In the genomic region with DNA sequence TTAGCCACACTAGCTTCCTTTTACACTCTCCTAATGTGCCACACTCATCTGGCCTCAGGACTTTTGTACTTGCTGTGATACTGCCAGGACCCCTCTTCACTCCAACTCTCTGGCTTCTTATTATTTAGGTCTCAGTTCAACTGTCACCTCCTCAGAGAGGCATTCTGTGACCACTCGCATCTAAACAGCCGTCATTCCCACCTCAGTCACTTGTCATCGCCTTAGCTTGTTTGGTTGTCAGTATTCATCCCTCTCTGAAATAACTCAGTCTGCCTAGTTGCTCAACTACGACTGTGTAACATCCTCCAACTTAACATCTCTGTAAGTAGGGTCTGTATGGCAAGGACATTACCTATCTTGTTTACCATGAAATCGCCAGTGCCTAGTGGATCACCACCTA, we compare ENCODE assay signal across 15 cellular contexts. TPM values are rescaled to one million over a fixed set of nuclear protein-coding genes. Genes with fewer than 3 reads are reported as not detected.
DNase-seq lines count a peak whose midpoint lies in the region; ATAC-seq and TF ChIP-seq lines count a peak whose summit lies in the region.
"Had no signal": no experiment of that assay in that cellular context is flagged by ENCODE, and none has a peak within 500 bp of the region (broad histone marks: within the 10 kb centered on the region; RNA-seq: fewer than 3 reads in every experiment).

No MANE protein-coding gene starts in this region.

- TF ChIP-seq EP300 in suprapubic skin (IDR thresholded peaks at IDR 0.05), result no peak

- H3K4me3 Mint-ChIP-seq in activated T-cell treated with anti-CD3 and anti-CD28 coated beads, Interleukin-2, amount 50 U/mL, for 72 hours, result peak overlapping the region; percentile 31 to 38
- H3K4me3 Mint-ChIP-seq in activated T-helper 1 cell treated with anti-CD3 and anti-CD28 coated beads, Interleukin-12 subunit alpha, Interleukin-12 subunit beta, Interleukin-2, Interleukin-4 antibody, amounts not matched to agents 30 ng/mL and 10 ng/mL and 1 ng/mL, durations not matched to agents 14 hours and 24 hours and 36 hours, result no peak overlapping the region
- H3K4me3 Mint-ChIP-seq: stimulated activated naive B cell treated with anti-CD40 and anti-IgM and Interleukin-4, amounts not matched to agents 10 μg/mL and 1 μg/mL and 100 μg/mL, for 72 hours had no signal

- peak overlapping the region; percentile 70 to 79 for H3K27ac ChIP-seq in right atrium auricular region
- H3K27ac ChIP-seq in suprapubic skin, result peak overlapping the region; percentile 64

- ATAC-seq in activated T-cell treated with anti-CD3 and anti-CD28 coated beads, Interleukin-2, amount 50 U/mL, for 72 hours (replicated peaks in 1 of 2), result peak; percentile 39 to 41
- no peak for ATAC-seq in GM21526 (IDR thresholded peaks at IDR 0.05; ENCODE audit: low FRiP score, unreplicated experiment)
- ATAC-seq: esophagus mucosa; stimulated activated naive B cell treated with anti-CD40 and anti-IgM and Interleukin-4, amounts not matched to agents 10 μg/mL and 1 μg/mL and 100 μg/mL, for 72 hours had no signal

- H3K9me3 Mint-ChIP-seq in activated T-cell treated with anti-CD3 and anti-CD28 coated beads, Interleukin-2, amount 50 U/mL, for 72 hours, result no peaks in the 10 kb centered on the region
- no peaks in the 10 kb centered on the region for H3K9me3 Mint-ChIP-seq in activated T-helper 1 cell treated with anti-CD3 and anti-CD28 coated beads, Interleukin-12 subunit alpha, Interleukin-12 subunit beta, Interleukin-2, Interleukin-4 antibody, amounts not matched to agents 30 ng/mL and 10 ng/mL and 1 ng/mL, durations not matched to agents 14 hours and 24 hours and 36 hours
- H3K9me3 Mint-ChIP-seq: stimulated activated naive B cell treated with anti-CD40 and anti-IgM and Interleukin-4, amounts not matched to agents 10 μg/mL and 1 μg/mL and 100 μg/mL, for 72 hours had no signal

- no peak for DNase-seq in activated T-cell treated with anti-CD3 and anti-CD28 coated beads, Interleukin-2, amount 50 U/mL, for 72 hours
- no peak for DNase-seq in activated T-cell treated with anti-CD3 and anti-CD28 coated beads, Interleukin-2, amount 50 U/mL, for 48 hours
- no peak for DNase-seq in activated T-helper 1 cell treated with anti-CD3 and anti-CD28 coated beads, Interleukin-12 subunit alpha, Interleukin-12 subunit beta, Interleukin-2, Interleukin-4 antibody, amounts not matched to agents 30 ng/mL and 10 ng/mL and 1 ng/mL, durations not matched to agents 14 hours and 24 hours and 36 hours (ENCODE audit: low spot score)
- DNase-seq in right atrium auricular region (ENCODE audit: low spot score), result no peak
- DNase-seq in suprapubic skin (ENCODE audit: low spot score in 2 of 2), result no peak
- no peak for DNase-seq in GM19240 (ENCODE audit: insufficient read length, low spot score)
- DNase-seq in HuH-7.5 (ENCODE audit: low spot score), result no peak
- DNase-seq: ACHN; IMR-90; NCI-H1048; NCI-H2171 treated with DMSO at 0.1 percent for 48 hours; NK-92 treated with Interleukin-12 subunit alpha and Interleukin-12 subunit beta, amount 100 ng/mL, for 24 hours; stimulated activated naive B cell treated with anti-CD40 and anti-IgM and Interleukin-4, amounts not matched to agents 10 μg/mL and 1 μg/mL and 100 μg/mL, for 72 hours had no signal

- TF ChIP-seq CTCF in right atrium auricular region (IDR thresholded peaks at IDR 0.05), result no peak
- no peak for TF ChIP-seq CTCF in suprapubic skin (IDR thresholded peaks at IDR 0.05)

- H3K4me3 ChIP-seq in right atrium auricular region, result no peak overlapping the region
- H3K4me3 ChIP-seq in suprapubic skin, result no peak overlapping the region

- WGBS in suprapubic skin, result 91% methylated on average over 5 of the region's 5 CpGs

- H3K27me3 Mint-ChIP-seq in activated T-cell treated with anti-CD3 and anti-CD28 coated beads, Interleukin-2, amount 50 U/mL, for 72 hours (ENCODE audit: low read depth), result no peaks in the 10 kb centered on the region
- no peaks in the 10 kb centered on the region for H3K27me3 Mint-ChIP-seq in activated T-helper 1 cell treated with anti-CD3 and anti-CD28 coated beads, Interleukin-12 subunit alpha, Interleukin-12 subunit beta, Interleukin-2, Interleukin-4 antibody, amounts not matched to agents 30 ng/mL and 10 ng/mL and 1 ng/mL, durations not matched to agents 14 hours and 24 hours and 36 hours (ENCODE audit: insufficient read depth)
- H3K27me3 Mint-ChIP-seq: stimulated activated naive B cell treated with anti-CD40 and anti-IgM and Interleukin-4, amounts not matched to agents 10 μg/mL and 1 μg/mL and 100 μg/mL, for 72 hours had no signal

- H3K9me3 ChIP-seq in right atrium auricular region, result no peaks in the 10 kb centered on the region
- no peaks in the 10 kb centered on the region for H3K9me3 ChIP-seq in suprapubic skin

- no peaks in the 10 kb centered on the region for H3K27me3 ChIP-seq in right atrium auricular region
- no peaks in the 10 kb centered on the region for H3K27me3 ChIP-seq in suprapubic skin

- intact Hi-C loops in activated T-helper 1 cell treated with anti-CD3 and anti-CD28 coated beads, Interleukin-12 subunit alpha, Interleukin-12 subunit beta, Interleukin-2, Interleukin-4 antibody, amounts not matched to agents 30 ng/mL and 10 ng/mL and 1 ng/mL, durations not matched to agents 14 hours and 24 hours and 36 hours (cut with micrococcal nuclease), result no loop called here

- H3K4me1 ChIP-seq in right atrium auricular region (peaks cover 0 to 75% of the 10 kb centered on the region in 2 donors), suprapubic skin (peaks cover 32% of the 10 kb centered on the region)

- H3K36me3 Mint-ChIP-seq in activated T-cell treated with anti-CD3 and anti-CD28 coated beads, Interleukin-2, amount 50 U/mL, for 72 hours (ENCODE audit: insufficient read depth in 2 of 2), result peaks cover 4% of the 10 kb centered on the region in 2 donors
- peaks cover 18% of the 10 kb centered on the region for H3K36me3 Mint-ChIP-seq in activated T-helper 1 cell treated with anti-CD3 and anti-CD28 coated beads, Interleukin-12 subunit alpha, Interleukin-12 subunit beta, Interleukin-2, Interleukin-4 antibody, amounts not matched to agents 30 ng/mL and 10 ng/mL and 1 ng/mL, durations not matched to agents 14 hours and 24 hours and 36 hours (ENCODE audit: low read depth)

- H3K36me3 ChIP-seq in right atrium auricular region (no peaks in the 10 kb centered on the region), suprapubic skin (no peaks in the 10 kb centered on the region)

- no peak for TF ChIP-seq POLR2A in suprapubic skin (IDR thresholded peaks at IDR 0.05)

- peak overlapping the region; percentile 41 for H3K27ac Mint-ChIP-seq in activated T-cell treated with anti-CD3 and anti-CD28 coated beads, Interleukin-2, amount 50 U/mL, for 72 hours
- H3K27ac Mint-ChIP-seq in activated T-helper 1 cell treated with anti-CD3 and anti-CD28 coated beads, Interleukin-12 subunit alpha, Interleukin-12 subunit beta, Interleukin-2, Interleukin-4 antibody, amounts not matched to agents 30 ng/mL and 10 ng/mL and 1 ng/mL, durations not matched to agents 14 hours and 24 hours and 36 hours, result peak overlapping the region; percentile 36
- H3K27ac Mint-ChIP-seq: stimulated activated naive B cell treated with anti-CD40 and anti-IgM and Interleukin-4, amounts not matched to agents 10 μg/mL and 1 μg/mL and 100 μg/mL, for 72 hours had no signal

- H3K4me1 Mint-ChIP-seq in activated T-cell treated with anti-CD3 and anti-CD28 coated beads, Interleukin-2, amount 50 U/mL, for 72 hours (ENCODE audit: low read depth), result peaks cover 80% of the 10 kb centered on the region
- peaks cover 51% of the 10 kb centered on the region for H3K4me1 Mint-ChIP-seq in activated T-helper 1 cell treated with anti-CD3 and anti-CD28 coated beads, Interleukin-12 subunit alpha, Interleukin-12 subunit beta, Interleukin-2, Interleukin-4 antibody, amounts not matched to agents 30 ng/mL and 10 ng/mL and 1 ng/mL, durations not matched to agents 14 hours and 24 hours and 36 hours (ENCODE audit: low read depth)

RNA-seq across cellular contexts. Expression of a gene that starts 27.2 kb away (rescaled TPM):
- total RNA-seq in activated T-cell treated with anti-CD3 and anti-CD28 coated beads, Interleukin-2, amount 50 U/mL, for 72 hours, result 100 to 1,000 TPM; 108 to 109 TPM
- 47.0 and 49.7 TPM in 2 replicates for total RNA-seq in activated T-helper 1 cell treated with anti-CD3 and anti-CD28 coated beads, Interleukin-12 subunit alpha, Interleukin-12 subunit beta, Interleukin-2, Interleukin-4 antibody, amounts not matched to agents 30 ng/mL and 10 ng/mL and 1 ng/mL, durations not matched to agents 14 hours and 24 hours and 36 hours
- total RNA-seq in right atrium auricular region, result 10 to 100 TPM; 13.2 to 37.4 TPM
- 10 to 100 TPM in 3 of 4 donors, 1 to 10 TPM in 1; 6.4 to 13.8 (median 11.7) TPM for total RNA-seq in suprapubic skin
